14 cellular contexts compared by ENCODE assay signal in the genomic region with DNA sequence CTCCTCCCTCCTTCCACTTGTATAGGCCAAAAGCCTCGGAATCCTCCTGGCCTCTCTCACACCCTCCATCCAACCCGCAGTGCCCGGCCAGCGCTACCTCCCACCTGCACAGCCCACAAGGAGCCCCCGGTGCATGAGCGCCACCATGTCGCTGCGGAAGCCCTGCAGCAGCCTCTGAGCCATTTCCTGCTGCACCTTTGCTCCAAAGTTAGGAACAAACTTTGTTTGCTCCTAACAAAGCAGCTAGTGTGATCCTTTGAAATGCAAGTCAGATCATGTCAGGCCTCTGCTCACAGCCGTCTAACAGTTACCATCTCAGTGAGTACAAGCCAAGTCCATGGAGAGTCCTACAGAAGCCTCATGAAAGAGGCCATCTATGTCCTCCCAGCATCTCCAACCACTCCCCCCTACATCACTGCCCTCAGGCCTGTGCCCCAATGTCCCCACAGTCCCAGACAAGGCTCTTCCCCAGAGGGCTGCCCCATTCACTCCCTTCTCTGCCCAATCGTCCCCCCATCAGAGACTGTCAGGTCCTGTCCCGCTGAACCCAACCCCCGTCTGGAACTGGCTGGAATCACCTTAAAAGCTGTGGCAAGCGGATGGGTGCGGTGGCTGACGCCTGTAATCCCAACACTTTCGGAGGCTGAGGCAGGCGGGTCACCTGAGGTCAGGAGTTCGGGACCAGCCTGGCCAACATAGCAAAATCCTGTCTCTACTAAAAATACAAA. TPM values are rescaled to one million over a fixed set of nuclear protein-coding genes. Genes with fewer than 3 reads are reported as not detected.
DNase-seq lines count a peak whose midpoint lies in the region; ATAC-seq and TF ChIP-seq lines count a peak whose summit lies in the region.
"Had no signal": no experiment of that assay in that cellular context is flagged by ENCODE, and none has a peak within 500 bp of the region (broad histone marks: within the 10 kb centered on the region; RNA-seq: fewer than 3 reads in every experiment).

No MANE protein-coding gene starts in this region.

- peaks cover 36% of the 10 kb centered on the region for H3K79me1 ChIP-seq in mesenchymal stem cell (replicated peaks; ENCODE audit: low read length, poor library complexity, severe bottlenecking)

- no peak overlapping the region for H3K4me3 Mint-ChIP-seq in activated T-cell treated with anti-CD3 and anti-CD28 coated beads, Interleukin-2, amount 50 U/mL, for 72 hours
- H3K4me3 Mint-ChIP-seq: activated T-cell treated with anti-CD3 and anti-CD28 coated beads, Interleukin-2, amount 50 U/mL, for 4 hours; naive B cell had no signal

- DNase-seq in activated T-cell treated with anti-CD3 and anti-CD28 coated beads, Interleukin-2, amount 50 U/mL, for 72 hours, result no peak
- no peak for DNase-seq in activated T-cell treated with anti-CD3 and anti-CD28 coated beads, Interleukin-2, amount 50 U/mL, for 1 hour
- peak; percentile 93 for DNase-seq in mammary epithelial cell
- DNase-seq in mesenchymal stem cell, result no peak
- DNase-seq in tibial artery, result no peak
- DNase-seq in ascending aorta (ENCODE audit: low spot score in 2 of 2), result no peak
- DNase-seq: activated T-cell treated with anti-CD3 and anti-CD28 coated beads, Interleukin-2, amount 50 U/mL, for 4 hours; COR-L47; effector memory CD4-positive, alpha-beta T cell; kidney glomerular epithelial cell; naive B cell had no signal

- no TSS peak for BruUV-seq in mammary epithelial cell (replicated peaks; lab: Mats Ljungman, UMichigan)

- TF ChIP-seq CTCF in mammary epithelial cell (conservative IDR thresholded peaks at IDR 0.05 in 1 of 2, IDR thresholded peaks at IDR 0.05 in 1 of 2; ENCODE audit: extremely low read depth in 1 of 2, insufficient read depth in 1 of 2, low read depth in 1 of 2, low read length in 2 of 2) (no peak), tibial artery (IDR thresholded peaks at IDR 0.05) (no peak), ascending aorta (IDR thresholded peaks at IDR 0.05) (no peak)

- CTCF ChIA-PET in mammary epithelial cell (lab: Charles Lee; ENCODE audit: low non-redundant PET), result no interaction called here

- dilution Hi-C loops in mammary epithelial cell (cut with HindIII; ENCODE audit: low sequenced_read_pairs), result no loop called here

- H3K9me3 ChIP-seq in mammary epithelial cell (replicated peaks; ENCODE audit: insufficient read depth, low read length) (no peaks in the 10 kb centered on the region), mesenchymal stem cell (ENCODE audit: control insufficient read depth, low read length) (no peaks in the 10 kb centered on the region), tibial artery (no peaks in the 10 kb centered on the region), ascending aorta (no peaks in the 10 kb centered on the region)

- H3K9me3 Mint-ChIP-seq in activated T-cell treated with anti-CD3 and anti-CD28 coated beads, Interleukin-2, amount 50 U/mL, for 72 hours, result no peaks in the 10 kb centered on the region
- H3K9me3 Mint-ChIP-seq: activated T-cell treated with anti-CD3 and anti-CD28 coated beads, Interleukin-2, amount 50 U/mL, for 4 hours; naive B cell had no signal

- no peak overlapping the region for H2BK5ac ChIP-seq in mesenchymal stem cell (ENCODE audit: low read depth, low read length, poor library complexity, severe bottlenecking)

- peaks cover 54% of the 10 kb centered on the region for H3K79me2 ChIP-seq in mammary epithelial cell (ENCODE audit: insufficient read depth, low read length)

- H3K4me1 Mint-ChIP-seq in activated T-cell treated with anti-CD3 and anti-CD28 coated beads, Interleukin-2, amount 50 U/mL, for 72 hours (ENCODE audit: low read depth), result peaks cover 59% of the 10 kb centered on the region

- no peak for ATAC-seq in activated T-cell treated with anti-CD3 and anti-CD28 coated beads, Interleukin-2, amount 50 U/mL, for 72 hours (replicated peaks in 1 of 2)
- ATAC-seq in HG02970 (IDR thresholded peaks at IDR 0.05; ENCODE audit: low FRiP score, unreplicated experiment), result no peak
- no peak for ATAC-seq in HG02973 (IDR thresholded peaks at IDR 0.05; ENCODE audit: unreplicated experiment)
- ATAC-seq: HCT116 had no signal

- no peak overlapping the region for H2BK120ac ChIP-seq in mesenchymal stem cell (ENCODE audit: low read depth, low read length)

- WGBS in mammary epithelial cell (ENCODE audit: low coverage, missing lambda C conversion rate), result 2% methylated on average over 18 of the region's 18 CpGs
- 92% methylated on average over 18 of the region's 18 CpGs for WGBS in mesenchymal stem cell

- peak overlapping the region; percentile 6 for H2AK5ac ChIP-seq in mesenchymal stem cell (ENCODE audit: low read length, severe bottlenecking)

- peak overlapping the region; percentile 30 for H4K8ac ChIP-seq in mesenchymal stem cell (ENCODE audit: low read length)

- H3K27ac ChIP-seq in mammary epithelial cell (ENCODE audit: insufficient read depth, low read depth, low read length), result peak overlapping the region; percentile 99
- H3K27ac ChIP-seq in mesenchymal stem cell (ENCODE audit: low read length, poor library complexity, severe bottlenecking), result no peak overlapping the region
- peak overlapping the region; percentile 2 to 27 for H3K27ac ChIP-seq in tibial artery
- H3K27ac ChIP-seq in ascending aorta, result peak overlapping the region in 1 of 2 donors; percentile 18

- peak overlapping the region; percentile 75 for H2AFZ ChIP-seq in mammary epithelial cell (ENCODE audit: low read depth, low read length)
- no peak overlapping the region for H2AFZ ChIP-seq in mesenchymal stem cell (ENCODE audit: low read depth, low read length)

- H3K4me1 ChIP-seq in mammary epithelial cell (ENCODE audit: insufficient read depth, low read length) (peaks cover 65% of the 10 kb centered on the region), mesenchymal stem cell (ENCODE audit: control insufficient read depth, insufficient read depth, low read depth, low read length) (peaks cover 39% of the 10 kb centered on the region), tibial artery (peaks cover 0 to 63% (median 33%) of the 10 kb centered on the region in 4 donors), ascending aorta (peaks cover 12 to 18% of the 10 kb centered on the region in 2 donors)

- no peaks in the 10 kb centered on the region for H3K27me3 Mint-ChIP-seq in activated T-cell treated with anti-CD3 and anti-CD28 coated beads, Interleukin-2, amount 50 U/mL, for 72 hours (ENCODE audit: low read depth)
- H3K27me3 Mint-ChIP-seq: naive B cell had no signal

- H3K27me3 ChIP-seq in mammary epithelial cell (ENCODE audit: insufficient read depth, low read length), result no peaks in the 10 kb centered on the region
- H3K27me3 ChIP-seq in mesenchymal stem cell (ENCODE audit: control insufficient read depth in 1 of 2, insufficient read depth in 1 of 2, low read length in 2 of 2), result no peaks in the 10 kb centered on the region
- no peaks in the 10 kb centered on the region for H3K27me3 ChIP-seq in tibial artery
- no peaks in the 10 kb centered on the region for H3K27me3 ChIP-seq in ascending aorta

- H2BK15ac ChIP-seq in mesenchymal stem cell (ENCODE audit: low read depth, poor library complexity, severe bottlenecking), result no peak overlapping the region

- intact Hi-C loops in mammary epithelial cell (cut with micrococcal nuclease) (no loop called here), tibial artery (cut with DNase I; ENCODE audit: low total_unique reads) (no loop called here), ascending aorta (cut with DNase I) (no loop called here)

- H2BK12ac ChIP-seq in mesenchymal stem cell (ENCODE audit: low read length in 2 of 2), result no peak overlapping the region

- H3K23ac ChIP-seq in mesenchymal stem cell (ENCODE audit: low read length in 2 of 2), result no peak overlapping the region

- in situ Hi-C loops in mammary epithelial cell (cut with MboI; ENCODE audit: low sequenced_read_pairs in 2 of 2), result no loop called here

- no peak overlapping the region for H3K18ac ChIP-seq in mesenchymal stem cell (ENCODE audit: low read depth in 1 of 2, low read length in 2 of 2)

- H3K14ac ChIP-seq in mesenchymal stem cell (ENCODE audit: low read length in 2 of 2), result no peak overlapping the region

- no peak overlapping the region for H3K4ac ChIP-seq in mesenchymal stem cell (ENCODE audit: low read depth in 1 of 2, low read length in 2 of 2)

- peak overlapping the region; percentile 81 for H3K4me2 ChIP-seq in mammary epithelial cell (ENCODE audit: insufficient read depth, low read depth, low read length)
- H3K4me2 ChIP-seq in mesenchymal stem cell (ENCODE audit: low read length, poor library complexity, severe bottlenecking), result no peak overlapping the region

- H3K9ac ChIP-seq in mammary epithelial cell (ENCODE audit: insufficient read depth, low read length) (peak overlapping the region; percentile 46), mesenchymal stem cell (ENCODE audit: low read length) (no peak overlapping the region)

- peaks cover 2 to 4% of the 10 kb centered on the region in 2 donors for H3K36me3 Mint-ChIP-seq in activated T-cell treated with anti-CD3 and anti-CD28 coated beads, Interleukin-2, amount 50 U/mL, for 72 hours (ENCODE audit: insufficient read depth in 2 of 2)
- H3K36me3 Mint-ChIP-seq: naive B cell had no signal

- peak overlapping the region; percentile 1 for H3K27ac Mint-ChIP-seq in activated T-cell treated with anti-CD3 and anti-CD28 coated beads, Interleukin-2, amount 50 U/mL, for 72 hours

- no peak overlapping the region for H4K91ac ChIP-seq in mesenchymal stem cell (ENCODE audit: low read length)

- H4K20me1 ChIP-seq in mammary epithelial cell (ENCODE audit: insufficient read depth, low read length), result no peaks in the 10 kb centered on the region

- H3K4me3 ChIP-seq in mammary epithelial cell (replicated peaks in 1 of 3; ENCODE audit: insufficient read depth in 1 of 3, low read depth in 2 of 3, low read length in 3 of 3), result peak overlapping the region in 2 of 3 experiments; percentile 22 to 32
- H3K4me3 ChIP-seq in mesenchymal stem cell (ENCODE audit: insufficient read depth in 1 of 2, low read depth in 1 of 2, low read length in 2 of 2), result no peak overlapping the region
- no peak overlapping the region for H3K4me3 ChIP-seq in tibial artery
- peak overlapping the region in 1 of 2 donors; percentile 36 for H3K4me3 ChIP-seq in ascending aorta

- no peaks in the 10 kb centered on the region for H3K36me3 ChIP-seq in mammary epithelial cell (ENCODE audit: insufficient read depth, low read length)
- H3K36me3 ChIP-seq in mesenchymal stem cell (ENCODE audit: control insufficient read depth in 1 of 2, insufficient read depth in 2 of 2, low read depth in 1 of 2, low read length in 2 of 2), result peaks cover under 1 to 9% of the 10 kb centered on the region in 2 experiments
- no peaks in the 10 kb centered on the region for H3K36me3 ChIP-seq in tibial artery
- H3K36me3 ChIP-seq in ascending aorta, result no peaks in the 10 kb centered on the region

RNA-seq across cellular contexts. Expression of gene DCAKD, which starts 7.5 kb away (rescaled TPM):
- total RNA-seq in activated T-cell treated with anti-CD3 and anti-CD28 coated beads, Interleukin-2, amount 50 U/mL, for 72 hours, result 10 to 100 TPM; 42.0 to 59.2 TPM
- 10 to 100 TPM; 35.4 to 68.0 TPM for total RNA-seq in mammary epithelial cell
- polyA plus RNA-seq in mammary epithelial cell, result 27.7 TPM
- polyA minus RNA-seq in mammary epithelial cell, result 40.8 TPM
- polyA plus RNA-seq in mesenchymal stem cell (2013, experiment 1 of 2), result 21.4 TPM
- polyA plus RNA-seq in mesenchymal stem cell (2013, experiment 2 of 2), result 21.3 TPM
- 5.0 TPM for total RNA-seq in ascending aorta

RNA-seq across cellular contexts. Expression of gene NMT1, which starts 17.1 kb away (rescaled TPM):
- 100 to 1,000 TPM; 130 to 145 TPM for total RNA-seq in activated T-cell treated with anti-CD3 and anti-CD28 coated beads, Interleukin-2, amount 50 U/mL, for 72 hours
- total RNA-seq in mammary epithelial cell (100 to 1,000 TPM in 1 of 2 donors, 10 to 100 TPM in 1; 80.0 to 143 TPM), ascending aorta (89.7 TPM)
- polyA plus RNA-seq in mammary epithelial cell, result 55.9 TPM
- polyA minus RNA-seq in mammary epithelial cell, result 170 TPM
- 118 TPM for polyA plus RNA-seq in mesenchymal stem cell (2013, experiment 1 of 2)
- 123 TPM for polyA plus RNA-seq in mesenchymal stem cell (2013, experiment 2 of 2)

Comparison
In these comparisons a context has a peak if more than half of its experiments do, and no peak if none do; other contexts are left out.
1. H3K4me3 ChIP-seq: peak in mammary epithelial cell (2 of 3); none in mesenchymal stem cell (0 of 2) and tibial artery (0 of 2).